8 cellular contexts compared by ENCODE assay signal in the genomic region with DNA sequence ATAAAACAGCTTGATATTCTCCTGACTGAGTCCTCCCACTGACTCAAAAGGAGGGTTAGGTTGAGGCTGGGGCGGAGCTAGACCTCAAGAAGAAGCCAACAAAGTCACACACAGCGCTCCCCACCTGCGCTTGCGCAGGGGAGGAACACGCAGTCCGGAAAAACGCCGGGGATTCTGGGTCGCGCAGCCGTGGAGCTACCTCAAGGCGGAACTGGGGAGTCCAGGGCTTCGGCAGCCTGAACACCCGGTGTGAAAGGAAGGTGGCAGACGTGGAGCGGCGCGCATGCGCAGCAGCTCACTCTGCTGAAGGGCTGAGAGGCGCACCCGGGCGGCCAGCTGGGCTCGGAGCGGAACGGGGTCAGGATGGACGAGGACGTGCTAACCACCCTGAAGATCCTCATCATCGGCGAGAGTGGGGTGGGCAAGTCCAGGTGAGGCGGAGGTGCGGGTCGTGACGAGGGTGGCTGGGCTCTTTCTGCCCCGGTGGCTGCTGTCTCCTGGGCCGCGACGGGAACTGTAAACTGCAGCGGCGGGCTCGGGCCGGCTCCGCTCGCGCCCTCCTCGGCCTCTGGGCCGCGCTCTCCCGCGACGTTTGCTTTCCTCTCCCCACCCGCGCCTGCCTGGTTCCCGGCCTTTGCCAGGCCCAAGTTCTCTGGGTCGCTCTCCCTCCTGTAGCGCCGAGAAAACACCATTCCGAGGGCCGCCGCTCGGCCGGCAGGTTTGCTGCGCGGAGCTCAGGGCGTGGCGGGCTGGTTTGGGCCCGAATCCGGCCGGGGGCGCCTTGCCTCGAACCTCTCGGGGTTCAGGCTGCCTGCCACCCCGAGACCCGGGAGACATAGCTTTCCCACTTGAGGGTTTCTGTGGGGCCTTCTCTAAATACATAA. TPM values are rescaled to one million over a fixed set of nuclear protein-coding genes. Genes with fewer than 3 reads are reported as not detected.
DNase-seq lines count a peak whose midpoint lies in the region; TF ChIP-seq lines count a peak whose summit lies in the region.

A gene (plus strand): TSS at position 298 of the 884 bp plus-strand sequence. CDS start 66 bp downstream, at position 364.

- in situ Hi-C loops in SK-MEL-5 (cut with HindIII; ENCODE audit: low pct_unique_long_range_greater_than_20kb, low sequenced_read_pairs) = no loop called here

- peaks cover 10% of the 10 kb centered on the region for H3K27me3 ChIP-seq in neuron (ENCODE audit: insufficient read depth, low read length)
- no peaks in the 10 kb centered on the region for H3K27me3 ChIP-seq in subcutaneous abdominal adipose tissue (ENCODE audit: control insufficient read depth in 5 of 5, insufficient read depth in 4 of 5, low read length in 5 of 5)

- DNase-seq in GM03348 (ENCODE audit: low spot score) (peak; percentile 97), HFF-Myc (ENCODE audit: extremely low read depth, low read depth) (peak; percentile 95), MV-4-11 (lab: John Stamatoyannopoulos, UW) (peak; percentile 99), SK-MEL-5 (ENCODE audit: low read depth, low spot score) (peak; percentile 95), foreskin melanocyte (peak; percentile 92)
- peak; percentile 98 for DNase-seq in activated naive CD4-positive, alpha-beta T cell treated with Interleukin-2 at 50 U/mL for 16 hours

- no peak for TF ChIP-seq CTCF in HFF-Myc (IDR thresholded peaks at IDR 0.05; ENCODE audit: low read depth, low read length, missing control alignments)

- no peaks in the 10 kb centered on the region for H3K9me3 ChIP-seq in neuron (ENCODE audit: low read length)
- H3K9me3 ChIP-seq in subcutaneous abdominal adipose tissue (ENCODE audit: control insufficient read depth in 5 of 5, low read length in 5 of 5) = no peaks in the 10 kb centered on the region

- H2AFZ ChIP-seq in neuron (ENCODE audit: low read depth, low read length) = peak within 1 kb of the TSS; percentile 29

- peak within 1 kb of the TSS; percentile 74 for H3K4me3 ChIP-seq in HFF-Myc (replicated peaks; ENCODE audit: low read depth, low read length)
- H3K4me3 ChIP-seq in neuron (ENCODE audit: low read length) = peak within 1 kb of the TSS; percentile 81
- H3K4me3 ChIP-seq in subcutaneous abdominal adipose tissue (ENCODE audit: low read depth in 1 of 5, low read length in 5 of 5) = peak within 1 kb of the TSS; percentile 86 to 99 (median 90)

- H3K36me3 ChIP-seq in neuron (ENCODE audit: insufficient read depth, low read length) (peaks cover 5% of the 10 kb centered on the region), subcutaneous abdominal adipose tissue (ENCODE audit: control insufficient read depth in 5 of 5, insufficient read depth in 5 of 5, low read length in 5 of 5) (no peaks in the 10 kb centered on the region)

- peaks cover 5% of the 10 kb centered on the region for H3K4me1 ChIP-seq in neuron (ENCODE audit: insufficient read depth, low read length)
- H3K4me1 ChIP-seq in subcutaneous abdominal adipose tissue (ENCODE audit: control insufficient read depth in 5 of 5, insufficient read depth in 5 of 5, low read length in 5 of 5) = peaks cover 3 to 40% (median 29%) of the 10 kb centered on the region in 5 donors

- H3K9ac ChIP-seq in subcutaneous abdominal adipose tissue (ENCODE audit: low read length in 5 of 5) = peak within 1 kb of the TSS; percentile 74 to 97 (median 94)

- H3K27ac ChIP-seq in subcutaneous abdominal adipose tissue (ENCODE audit: low read depth, low read length) = peak within 1 kb of the TSS; percentile 90

RNA-seq across cellular contexts. Expression of the gene that starts here (rescaled TPM):
- total RNA-seq in SK-MEL-5 (2014; rRNA removed; shearing (Covaris generic)) = 28.2 and 32.5 TPM in 2 replicates
- 26.6 and 28.3 TPM in 2 replicates for polyA plus RNA-seq in SK-MEL-5 (2015; cell fraction: cytosol; rRNA removed)
- polyA plus RNA-seq in SK-MEL-5 (2015; cell fraction: nucleus; rRNA removed) = 27.7 and 28.4 TPM in 2 replicates

Comparison
In these comparisons a context has a peak if more than half of its experiments do, and no peak if none do; other contexts are left out.
1. Peak in every context shown above with its lines: DNase-seq, H3K4me3 ChIP-seq and H3K27ac ChIP-seq.